Comparison of ENCODE assay signal across 1 cellular context in genomic region chr5:124467745-124468144, GRCh38.
TF ChIP-seq lines count a peak whose summit lies in the region.

No MANE protein-coding gene starts in this region.

TF ChIP-seq in WTC11, 78 proteins besides CTCF, POLR2A, EP300 and RAD21:
- TF ChIP-seq, protein P1, sequence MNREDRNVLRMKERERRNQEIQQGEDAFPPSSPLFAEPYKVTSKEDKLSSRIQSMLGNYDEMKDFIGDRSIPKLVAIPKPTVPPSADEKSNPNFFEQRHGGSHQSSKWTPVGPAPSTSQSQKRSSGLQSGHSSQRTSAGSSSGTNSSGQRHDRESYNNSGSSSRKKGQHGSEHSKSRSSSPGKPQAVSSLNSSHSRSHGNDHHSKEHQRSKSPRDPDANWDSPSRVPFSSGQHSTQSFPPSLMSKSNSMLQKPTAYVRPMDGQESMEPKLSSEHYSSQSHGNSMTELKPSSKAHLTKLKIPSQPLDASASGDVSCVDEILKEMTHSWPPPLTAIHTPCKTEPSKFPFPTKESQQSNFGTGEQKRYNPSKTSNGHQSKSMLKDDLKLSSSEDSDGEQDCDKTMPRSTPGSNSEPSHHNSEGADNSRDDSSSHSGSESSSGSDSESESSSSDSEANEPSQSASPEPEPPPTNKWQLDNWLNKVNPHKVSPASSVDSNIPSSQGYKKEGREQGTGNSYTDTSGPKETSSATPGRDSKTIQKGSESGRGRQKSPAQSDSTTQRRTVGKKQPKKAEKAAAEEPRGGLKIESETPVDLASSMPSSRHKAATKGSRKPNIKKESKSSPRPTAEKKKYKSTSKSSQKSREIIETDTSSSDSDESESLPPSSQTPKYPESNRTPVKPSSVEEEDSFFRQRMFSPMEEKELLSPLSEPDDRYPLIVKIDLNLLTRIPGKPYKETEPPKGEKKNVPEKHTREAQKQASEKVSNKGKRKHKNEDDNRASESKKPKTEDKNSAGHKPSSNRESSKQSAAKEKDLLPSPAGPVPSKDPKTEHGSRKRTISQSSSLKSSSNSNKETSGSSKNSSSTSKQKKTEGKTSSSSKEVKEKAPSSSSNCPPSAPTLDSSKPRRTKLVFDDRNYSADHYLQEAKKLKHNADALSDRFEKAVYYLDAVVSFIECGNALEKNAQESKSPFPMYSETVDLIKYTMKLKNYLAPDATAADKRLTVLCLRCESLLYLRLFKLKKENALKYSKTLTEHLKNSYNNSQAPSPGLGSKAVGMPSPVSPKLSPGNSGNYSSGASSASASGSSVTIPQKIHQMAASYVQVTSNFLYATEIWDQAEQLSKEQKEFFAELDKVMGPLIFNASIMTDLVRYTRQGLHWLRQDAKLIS (CRISPR knock-in tag; IDR thresholded peaks at IDR 0.05; ENCODE audit: borderline replicate concordance) = no peak
- TF ChIP-seq, protein P2, sequence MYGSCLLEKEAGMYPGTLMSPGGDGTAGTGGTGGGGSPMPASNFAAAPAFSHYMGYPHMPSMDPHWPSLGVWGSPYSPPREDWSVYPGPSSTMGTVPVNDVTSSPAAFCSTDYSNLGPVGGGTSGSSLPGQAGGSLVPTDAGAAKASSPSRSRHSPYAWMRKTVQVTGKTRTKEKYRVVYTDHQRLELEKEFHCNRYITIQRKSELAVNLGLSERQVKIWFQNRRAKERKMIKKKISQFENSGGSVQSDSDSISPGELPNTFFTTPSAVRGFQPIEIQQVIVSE (CRISPR knock-in tag; IDR thresholded peaks at IDR 0.05; ENCODE audit: borderline replicate concordance) = no peak
- TF ChIP-seq JAZF1 (CRISPR knock-in tag; IDR thresholded peaks at IDR 0.05) (no peak), NFATC4 (CRISPR knock-in tag; IDR thresholded peaks at IDR 0.05) (no peak), ERG (CRISPR knock-in tag; IDR thresholded peaks at IDR 0.05) (no peak), ATF3 (CRISPR knock-in tag; conservative IDR thresholded peaks at IDR 0.05) (no peak), OVOL2 (CRISPR knock-in tag; IDR thresholded peaks at IDR 0.05; ENCODE audit: borderline replicate concordance) (no peak), TEAD4 (CRISPR knock-in tag; IDR thresholded peaks at IDR 0.05) (no peak), IRF2 (CRISPR knock-in tag; IDR thresholded peaks at IDR 0.05; ENCODE audit: borderline replicate concordance, low read depth) (no peak), PRDM15 (CRISPR knock-in tag; IDR thresholded peaks at IDR 0.05) (no peak), NFE2L1 (CRISPR knock-in tag; IDR thresholded peaks at IDR 0.05) (no peak), PRRX2 (CRISPR knock-in tag; IDR thresholded peaks at IDR 0.05) (no peak), FOXP1 (CRISPR knock-in tag; IDR thresholded peaks at IDR 0.05; ENCODE audit: borderline replicate concordance) (no peak), NR3C1 (CRISPR knock-in tag; conservative IDR thresholded peaks at IDR 0.05; ENCODE audit: low read depth) (no peak)
- TF ChIP-seq, protein P3, sequence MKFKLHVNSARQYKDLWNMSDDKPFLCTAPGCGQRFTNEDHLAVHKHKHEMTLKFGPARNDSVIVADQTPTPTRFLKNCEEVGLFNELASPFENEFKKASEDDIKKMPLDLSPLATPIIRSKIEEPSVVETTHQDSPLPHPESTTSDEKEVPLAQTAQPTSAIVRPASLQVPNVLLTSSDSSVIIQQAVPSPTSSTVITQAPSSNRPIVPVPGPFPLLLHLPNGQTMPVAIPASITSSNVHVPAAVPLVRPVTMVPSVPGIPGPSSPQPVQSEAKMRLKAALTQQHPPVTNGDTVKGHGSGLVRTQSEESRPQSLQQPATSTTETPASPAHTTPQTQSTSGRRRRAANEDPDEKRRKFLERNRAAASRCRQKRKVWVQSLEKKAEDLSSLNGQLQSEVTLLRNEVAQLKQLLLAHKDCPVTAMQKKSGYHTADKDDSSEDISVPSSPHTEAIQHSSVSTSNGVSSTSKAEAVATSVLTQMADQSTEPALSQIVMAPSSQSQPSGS (CRISPR knock-in tag; IDR thresholded peaks at IDR 0.05; ENCODE audit: borderline replicate concordance, low read depth) = no peak
- TF ChIP-seq, protein P4, sequence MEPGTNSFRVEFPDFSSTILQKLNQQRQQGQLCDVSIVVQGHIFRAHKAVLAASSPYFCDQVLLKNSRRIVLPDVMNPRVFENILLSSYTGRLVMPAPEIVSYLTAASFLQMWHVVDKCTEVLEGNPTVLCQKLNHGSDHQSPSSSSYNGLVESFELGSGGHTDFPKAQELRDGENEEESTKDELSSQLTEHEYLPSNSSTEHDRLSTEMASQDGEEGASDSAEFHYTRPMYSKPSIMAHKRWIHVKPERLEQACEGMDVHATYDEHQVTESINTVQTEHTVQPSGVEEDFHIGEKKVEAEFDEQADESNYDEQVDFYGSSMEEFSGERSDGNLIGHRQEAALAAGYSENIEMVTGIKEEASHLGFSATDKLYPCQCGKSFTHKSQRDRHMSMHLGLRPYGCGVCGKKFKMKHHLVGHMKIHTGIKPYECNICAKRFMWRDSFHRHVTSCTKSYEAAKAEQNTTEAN (CRISPR knock-in tag; IDR thresholded peaks at IDR 0.05) = no peak
- TF ChIP-seq, protein P5, sequence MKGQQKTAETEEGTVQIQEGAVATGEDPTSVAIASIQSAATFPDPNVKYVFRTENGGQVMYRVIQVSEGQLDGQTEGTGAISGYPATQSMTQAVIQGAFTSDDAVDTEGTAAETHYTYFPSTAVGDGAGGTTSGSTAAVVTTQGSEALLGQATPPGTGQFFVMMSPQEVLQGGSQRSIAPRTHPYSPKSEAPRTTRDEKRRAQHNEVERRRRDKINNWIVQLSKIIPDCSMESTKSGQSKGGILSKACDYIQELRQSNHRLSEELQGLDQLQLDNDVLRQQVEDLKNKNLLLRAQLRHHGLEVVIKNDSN (CRISPR knock-in tag; IDR thresholded peaks at IDR 0.05) = no peak
